ENCODE assay signal across 8 cellular contexts in the genomic region with DNA sequence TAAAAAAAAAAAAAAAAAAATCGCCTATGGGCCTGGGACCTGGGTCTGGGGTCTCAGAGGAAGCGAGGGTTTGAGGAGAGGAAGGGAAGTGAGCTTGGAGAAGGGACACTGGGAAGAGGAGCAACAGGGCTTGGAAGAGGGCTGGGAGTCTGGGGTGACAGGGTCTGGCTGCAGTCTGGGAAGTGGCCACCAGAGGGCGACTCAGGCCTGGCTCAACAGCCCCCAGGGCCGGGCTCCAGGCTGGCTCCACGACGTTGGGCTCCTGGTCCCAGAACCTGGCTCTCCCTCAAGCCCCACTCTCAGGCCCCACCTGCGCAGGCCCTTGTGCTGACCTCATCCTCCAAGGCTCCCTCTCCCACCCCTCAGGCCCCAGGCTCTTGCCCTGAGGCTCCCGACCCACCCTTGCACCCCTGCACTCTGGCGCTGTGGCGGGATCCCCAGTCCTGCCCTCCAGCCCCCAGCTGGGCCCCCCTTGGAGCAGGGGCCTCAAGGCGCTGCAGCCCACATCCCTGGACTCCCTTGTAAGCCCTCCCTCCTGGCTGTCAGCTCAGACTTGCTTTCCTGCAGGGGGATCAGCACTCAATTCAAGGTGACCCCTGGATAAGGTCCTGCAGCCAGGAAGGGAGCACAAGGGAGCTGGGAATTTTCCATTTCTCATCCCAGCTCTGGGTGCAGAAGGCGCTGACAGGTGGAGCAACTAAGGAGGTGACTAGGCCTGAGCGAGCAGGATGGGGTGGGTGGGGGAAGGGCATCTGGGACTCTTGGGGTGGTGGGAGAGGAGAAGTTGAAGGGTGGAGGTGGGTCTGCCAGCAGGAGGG. TPM values are rescaled to one million over a fixed set of nuclear protein-coding genes. Genes with fewer than 3 reads are reported as not detected.
DNase-seq lines count a peak whose midpoint lies in the region; ATAC-seq and TF ChIP-seq lines count a peak whose summit lies in the region.

No MANE protein-coding gene starts in this region.

- 35% methylated on average over 13 of the region's 13 CpGs for WGBS in liver

- peak; percentile 88 to 94 for TF ChIP-seq RAD21 in liver (IDR thresholded peaks at IDR 0.05)

- no peak overlapping the region for H3K4me3 ChIP-seq in colonic mucosa
- no peak overlapping the region for H3K4me3 ChIP-seq in liver (ENCODE audit: low read depth in 1 of 3, low read length in 3 of 3)

- H3K27ac ChIP-seq in colonic mucosa (no peak overlapping the region), liver (ENCODE audit: low read depth in 1 of 2, low read length in 2 of 2) (no peak overlapping the region)

- TF ChIP-seq CTCF in colonic mucosa (IDR thresholded peaks at IDR 0.05) (peak; percentile 89), liver (IDR thresholded peaks at IDR 0.05; ENCODE audit: low read depth, low read length, missing input control) (peak; percentile 99)

- H3K4me1 ChIP-seq in colonic mucosa = peaks cover 10% of the 10 kb centered on the region
- H3K4me1 ChIP-seq in liver (ENCODE audit: control insufficient read depth in 4 of 4, insufficient read depth in 4 of 4, low read length in 3 of 4) = peaks cover 5 to 15% (median 11%) of the 10 kb centered on the region in 4 donors

- H3K9ac ChIP-seq in colonic mucosa (ENCODE audit: low read depth in 2 of 2, low read length in 2 of 2) (peak overlapping the region in 1 of 2 donors; percentile 56), liver (ENCODE audit: low read depth in 1 of 2, low read length in 2 of 2) (no peak overlapping the region)

- ATAC-seq in HG02763 (IDR thresholded peaks at IDR 0.05; ENCODE audit: unreplicated experiment) = peak; percentile 61
- no peak for ATAC-seq in GM21381 (IDR thresholded peaks at IDR 0.05; ENCODE audit: unreplicated experiment)

- H3K9me3 ChIP-seq in colonic mucosa = no peaks in the 10 kb centered on the region
- H3K9me3 ChIP-seq in liver (ENCODE audit: control insufficient read depth in 4 of 4, low read length in 3 of 4) = no peaks in the 10 kb centered on the region

- peaks cover 12% of the 10 kb centered on the region for H3K36me3 ChIP-seq in colonic mucosa
- H3K36me3 ChIP-seq in liver (ENCODE audit: control insufficient read depth in 4 of 4, insufficient read depth in 3 of 4, low read depth in 1 of 4, low read length in 3 of 4) = peaks cover 3 to 9% (median 6%) of the 10 kb centered on the region in 4 donors

- DNase-seq in DMS 273 treated with DMSO at 0.1 percent for 48 hours (lab: John Stamatoyannopoulos, UW) (peak; percentile 41), NCI-H460 (ENCODE audit: extremely low read depth, low read depth) (peak; percentile 63), colonic mucosa (peak; percentile 89)
- peak; percentile 73 to 78 for DNase-seq in activated CD4-positive, alpha-beta T cell treated with anti-CD3 and anti-CD28 coated beads, Interleukin-2, amount 50 U/mL, for 24 hours (ENCODE audit: low read depth in 1 of 2, low spot score in 1 of 2)
- peak; percentile 48 to 89 (median 73) for DNase-seq in stimulated activated CD4-positive, alpha-beta T cell treated with anti-CD3 and anti-CD28 coated beads, TNF-alpha, amount 100 ng/mL, for 1 hour (ENCODE audit: low read depth in 3 of 3, low spot score in 1 of 3)

- H3K27me3 ChIP-seq in colonic mucosa = no peaks in the 10 kb centered on the region
- no peaks in the 10 kb centered on the region for H3K27me3 ChIP-seq in liver (ENCODE audit: control insufficient read depth in 4 of 4, insufficient read depth in 4 of 4, low read length in 3 of 4)

- intact Hi-C loops in colonic mucosa (cut with DNase I) = loop anchor here (2.0 to 5.0 kb wide), 2 partner anchors 89 to 223 kb away; a partner anchor contains a TSS

TF ChIP-seq in liver, 16 proteins besides CTCF, POLR2A, EP300 and RAD21:
- TF ChIP-seq, protein P1, sequence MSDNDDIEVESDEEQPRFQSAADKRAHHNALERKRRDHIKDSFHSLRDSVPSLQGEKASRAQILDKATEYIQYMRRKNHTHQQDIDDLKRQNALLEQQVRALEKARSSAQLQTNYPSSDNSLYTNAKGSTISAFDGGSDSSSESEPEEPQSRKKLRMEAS (IDR thresholded peaks at IDR 0.05) = no peak
- TF ChIP-seq SP1 (IDR thresholded peaks at IDR 0.05) (no peak), NR2F2 (IDR thresholded peaks at IDR 0.05) (no peak), HNF4G (IDR thresholded peaks at IDR 0.05) (no peak), EGR1 (IDR thresholded peaks at IDR 0.05; ENCODE audit: low read depth in 2 of 2) (no peak), FOXA2 (IDR thresholded peaks at IDR 0.05) (no peak), HNF4A (conservative IDR thresholded peaks at IDR 0.05) (no peak), FOXA1 (IDR thresholded peaks at IDR 0.05) (no peak), TAF1 (conservative IDR thresholded peaks at IDR 0.05) (no peak), JUND (IDR thresholded peaks at IDR 0.05) (no peak), YY1 (IDR thresholded peaks at IDR 0.05) (no peak), GABPA (IDR thresholded peaks at IDR 0.05 in 1 of 2, conservative IDR thresholded peaks at IDR 0.05 in 1 of 2) (no peak), RXRA (IDR thresholded peaks at IDR 0.05) (no peak)
- TF ChIP-seq, protein P2, sequence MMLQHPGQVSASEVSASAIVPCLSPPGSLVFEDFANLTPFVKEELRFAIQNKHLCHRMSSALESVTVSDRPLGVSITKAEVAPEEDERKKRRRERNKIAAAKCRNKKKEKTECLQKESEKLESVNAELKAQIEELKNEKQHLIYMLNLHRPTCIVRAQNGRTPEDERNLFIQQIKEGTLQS (IDR thresholded peaks at IDR 0.05) = no peak
- TF ChIP-seq, protein P3, sequence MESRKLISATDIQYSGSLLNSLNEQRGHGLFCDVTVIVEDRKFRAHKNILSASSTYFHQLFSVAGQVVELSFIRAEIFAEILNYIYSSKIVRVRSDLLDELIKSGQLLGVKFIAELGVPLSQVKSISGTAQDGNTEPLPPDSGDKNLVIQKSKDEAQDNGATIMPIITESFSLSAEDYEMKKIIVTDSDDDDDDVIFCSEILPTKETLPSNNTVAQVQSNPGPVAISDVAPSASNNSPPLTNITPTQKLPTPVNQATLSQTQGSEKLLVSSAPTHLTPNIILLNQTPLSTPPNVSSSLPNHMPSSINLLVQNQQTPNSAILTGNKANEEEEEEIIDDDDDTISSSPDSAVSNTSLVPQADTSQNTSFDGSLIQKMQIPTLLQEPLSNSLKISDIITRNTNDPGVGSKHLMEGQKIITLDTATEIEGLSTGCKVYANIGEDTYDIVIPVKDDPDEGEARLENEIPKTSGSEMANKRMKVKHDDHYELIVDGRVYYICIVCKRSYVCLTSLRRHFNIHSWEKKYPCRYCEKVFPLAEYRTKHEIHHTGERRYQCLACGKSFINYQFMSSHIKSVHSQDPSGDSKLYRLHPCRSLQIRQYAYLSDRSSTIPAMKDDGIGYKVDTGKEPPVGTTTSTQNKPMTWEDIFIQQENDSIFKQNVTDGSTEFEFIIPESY (IDR thresholded peaks at IDR 0.05) = no peak
- TF ChIP-seq, protein P4, sequence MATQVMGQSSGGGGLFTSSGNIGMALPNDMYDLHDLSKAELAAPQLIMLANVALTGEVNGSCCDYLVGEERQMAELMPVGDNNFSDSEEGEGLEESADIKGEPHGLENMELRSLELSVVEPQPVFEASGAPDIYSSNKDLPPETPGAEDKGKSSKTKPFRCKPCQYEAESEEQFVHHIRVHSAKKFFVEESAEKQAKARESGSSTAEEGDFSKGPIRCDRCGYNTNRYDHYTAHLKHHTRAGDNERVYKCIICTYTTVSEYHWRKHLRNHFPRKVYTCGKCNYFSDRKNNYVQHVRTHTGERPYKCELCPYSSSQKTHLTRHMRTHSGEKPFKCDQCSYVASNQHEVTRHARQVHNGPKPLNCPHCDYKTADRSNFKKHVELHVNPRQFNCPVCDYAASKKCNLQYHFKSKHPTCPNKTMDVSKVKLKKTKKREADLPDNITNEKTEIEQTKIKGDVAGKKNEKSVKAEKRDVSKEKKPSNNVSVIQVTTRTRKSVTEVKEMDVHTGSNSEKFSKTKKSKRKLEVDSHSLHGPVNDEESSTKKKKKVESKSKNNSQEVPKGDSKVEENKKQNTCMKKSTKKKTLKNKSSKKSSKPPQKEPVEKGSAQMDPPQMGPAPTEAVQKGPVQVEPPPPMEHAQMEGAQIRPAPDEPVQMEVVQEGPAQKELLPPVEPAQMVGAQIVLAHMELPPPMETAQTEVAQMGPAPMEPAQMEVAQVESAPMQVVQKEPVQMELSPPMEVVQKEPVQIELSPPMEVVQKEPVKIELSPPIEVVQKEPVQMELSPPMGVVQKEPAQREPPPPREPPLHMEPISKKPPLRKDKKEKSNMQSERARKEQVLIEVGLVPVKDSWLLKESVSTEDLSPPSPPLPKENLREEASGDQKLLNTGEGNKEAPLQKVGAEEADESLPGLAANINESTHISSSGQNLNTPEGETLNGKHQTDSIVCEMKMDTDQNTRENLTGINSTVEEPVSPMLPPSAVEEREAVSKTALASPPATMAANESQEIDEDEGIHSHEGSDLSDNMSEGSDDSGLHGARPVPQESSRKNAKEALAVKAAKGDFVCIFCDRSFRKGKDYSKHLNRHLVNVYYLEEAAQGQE (IDR thresholded peaks at IDR 0.05) = no peak
TF ChIP-seq in liver: peak in this region for 0.

RNA-seq across cellular contexts. Expression of a gene that starts 5.4 kb away (rescaled TPM):
- 0.27 and 0.43 TPM in 2 replicates for total RNA-seq in NCI-H460 (2014; rRNA removed; shearing (Covaris generic))
- polyA plus RNA-seq in NCI-H460 (2014; cell fraction: nucleus; rRNA removed) = 0.47 TPM in 1 of 2 replicates, not detected in the other
- total RNA-seq in colonic mucosa = under 1 TPM; 0.54 to 0.74 TPM
- under 1 TPM; 0.17 to 0.33 TPM for total RNA-seq in liver
- polyA plus RNA-seq in liver = under 1 TPM in 1 of 2 donors, not detected in 1; 0.06 TPM

RNA-seq across cellular contexts. Expression of a gene that starts 9.6 kb away (rescaled TPM):
- total RNA-seq in NCI-H460 (2014; rRNA removed; shearing (Covaris generic)) = 28.2 and 29.9 TPM in 2 replicates
- polyA plus RNA-seq in NCI-H460 (2014; cell fraction: nucleus; rRNA removed) = 17.8 and 26.9 TPM in 2 replicates
- total RNA-seq in colonic mucosa (10 to 100 TPM; 56.1 to 56.3 TPM), liver (10 to 100 TPM in 1 of 2 donors, 1 to 10 TPM in 1; 6.9 to 21.2 TPM)
- polyA plus RNA-seq in liver = 10 to 100 TPM in 1 of 2 donors, 1 to 10 TPM in 1; 5.5 to 15.9 TPM

RNA-seq across cellular contexts. Expression of a gene that starts 14.3 kb away (rescaled TPM):
- 0.47 and 1.2 TPM in 2 replicates for total RNA-seq in NCI-H460 (2014; rRNA removed; shearing (Covaris generic))
- polyA plus RNA-seq in NCI-H460 (2014; cell fraction: nucleus; rRNA removed) = 0.74 and 1.3 TPM in 2 replicates
- total RNA-seq in colonic mucosa (under 1 TPM; 0.44 to 0.69 TPM), liver (under 1 TPM; 0.08 to 0.09 TPM)
- under 1 TPM in 1 of 2 donors, not detected in 1; 0.29 TPM for polyA plus RNA-seq in liver

RNA-seq across cellular contexts. Expression of a gene that starts 33.1 kb away (rescaled TPM):
- total RNA-seq in NCI-H460 (2014; rRNA removed; shearing (Covaris generic)) = 74.0 and 85.1 TPM in 2 replicates
- polyA plus RNA-seq in NCI-H460 (2014; cell fraction: nucleus; rRNA removed) = 198 and 292 TPM in 2 replicates
- total RNA-seq in colonic mucosa (10 to 100 TPM; 38.8 to 50.5 TPM), liver (1 to 10 TPM; 6.6 to 7.4 TPM)
- 10 to 100 TPM in 1 of 2 donors, 1 to 10 TPM in 1; 7.8 to 12.2 TPM for polyA plus RNA-seq in liver

RNA-seq across cellular contexts. Expression of a gene that starts 39.8 kb away (rescaled TPM):
- total RNA-seq in NCI-H460 (2014; rRNA removed; shearing (Covaris generic)) = 30.9 and 33.1 TPM in 2 replicates
- 33.0 and 37.4 TPM in 2 replicates for polyA plus RNA-seq in NCI-H460 (2014; cell fraction: nucleus; rRNA removed)
- total RNA-seq in colonic mucosa (10 to 100 TPM; 27.2 to 39.1 TPM), liver (10 to 100 TPM; 13.5 to 19.6 TPM)
- polyA plus RNA-seq in liver = 10 to 100 TPM in 1 of 2 donors, 1 to 10 TPM in 1; 6.7 to 21.8 TPM
